In genomic region chr7:137992042-137992737, GRCh38 we compare ENCODE assay signal across 9 cellular contexts. TPM values are rescaled to one million over a fixed set of nuclear protein-coding genes. Genes with fewer than 3 reads are reported as not detected.
A peak's percentile ranks its signal among the peaks of the same experiment; 100 is the strongest.
DNase-seq lines count a peak whose midpoint lies in the region; ATAC-seq, FAIRE-seq and TF ChIP-seq lines count a peak whose summit lies in the region.
"Had no signal": no experiment of that assay in that cellular context is flagged by ENCODE, and none has a peak within 500 bp of the region (broad histone marks: within the 10 kb centered on the region; RNA-seq: fewer than 3 reads in every experiment).

No MANE protein-coding gene starts in this region.

- H3K27me3 ChIP-seq in OCI-LY3 (ENCODE audit: low read depth, low read length) (no peaks in the 10 kb centered on the region), endothelial cell of umbilical vein (ENCODE audit: control insufficient read depth in 2 of 2, insufficient read depth in 2 of 2, low read length in 2 of 2) (no peaks in the 10 kb centered on the region)

- H3K9me1 ChIP-seq in endothelial cell of umbilical vein (replicated peaks; ENCODE audit: control insufficient read depth, extremely low read depth, insufficient read depth, low read length), result no peaks in the 10 kb centered on the region

- no peaks in the 10 kb centered on the region for H3K9me3 ChIP-seq in OCI-LY3 (ENCODE audit: insufficient read depth, low read length)
- no peaks in the 10 kb centered on the region for H3K9me3 ChIP-seq in endothelial cell of umbilical vein (replicated peaks; ENCODE audit: control insufficient read depth, insufficient read depth, low read length)

- H3K27ac ChIP-seq in OCI-LY3 (ENCODE audit: low read length) (peak overlapping the region; percentile 63), endothelial cell of umbilical vein (ENCODE audit: insufficient read depth, low read depth, low read length) (peak overlapping the region; percentile 92)

- H3K27ac Mint-ChIP-seq in nephron progenitor cell, result peak overlapping the region; percentile 44

- ATAC-seq in HG02970 (IDR thresholded peaks at IDR 0.05; ENCODE audit: low FRiP score, unreplicated experiment) (no peak), HG03432 (IDR thresholded peaks at IDR 0.05; ENCODE audit: unreplicated experiment) (no peak)

- intact Hi-C loops in endothelial cell of umbilical vein (cut with micrococcal nuclease), result no loop called here

- DNase-seq in AG10803 (ENCODE audit: low read depth) (peak; percentile 75), endothelial cell of umbilical vein (ENCODE audit: low read depth, low spot score) (peak; percentile 97), nephron progenitor cell (no peak), foreskin melanocyte (no peak)
- DNase-seq in activated CD4-positive, CD25-positive, alpha-beta regulatory T cell (lab: John Stamatoyannopoulos, UW), result no peak
- DNase-seq: COR-L47 had no signal

- H4K20me1 ChIP-seq in OCI-LY3 (ENCODE audit: insufficient read depth, low read length) (peaks cover 56% of the 10 kb centered on the region), endothelial cell of umbilical vein (replicated peaks; ENCODE audit: control insufficient read depth, extremely low read depth, insufficient read depth, low read length) (no peaks in the 10 kb centered on the region)

- H3K36me3 Mint-ChIP-seq in nephron progenitor cell (ENCODE audit: low read depth), result peaks cover 34% of the 10 kb centered on the region

- TF ChIP-seq POLR2A in endothelial cell of umbilical vein (IDR thresholded peaks at IDR 0.05; ENCODE audit: low read depth, low read length), result peak; percentile 31

- dilution Hi-C loops in endothelial cell of umbilical vein (cut with MboI; ENCODE audit: extremely low pct_ligation_motif_present, low sequenced_read_pairs), result no loop called here

- POLR2A ChIA-PET in endothelial cell of umbilical vein (lab: Charles Lee), result interaction anchor here (0.6 to 3.6 kb wide), 4 partner anchors 14 to 25 kb away, joined by 3 to 24 read pairs (median 4); no protein-coding TSS in a partner anchor

- peak overlapping the region; percentile 4; the same call in 1 of the 2 replicates for H3K9ac ChIP-seq in OCI-LY3 (ENCODE audit: low read length)
- H3K9ac ChIP-seq in endothelial cell of umbilical vein (replicated peaks; ENCODE audit: extremely low read depth, insufficient read depth, low read length), result peak overlapping the region; percentile 51

- peak; percentile 77 for FAIRE-seq in endothelial cell of umbilical vein (lab: Jason Lieb, UNC)

- no peak overlapping the region for H3K4me3 Mint-ChIP-seq in nephron progenitor cell

- H3K4me3 ChIP-seq in AG10803 (ENCODE audit: low read length) (peak overlapping the region; percentile 25), OCI-LY3 (ENCODE audit: low read length) (peak overlapping the region; percentile 43), endothelial cell of umbilical vein (replicated peaks in 1 of 3; ENCODE audit: insufficient read depth in 1 of 3, low read depth in 1 of 3, low read length in 3 of 3) (no peak overlapping the region)

- TF ChIP-seq CTCF in AG10803 (conservative IDR thresholded peaks at IDR 0.05; ENCODE audit: low read length), result no peak
- no peak for TF ChIP-seq CTCF in OCI-LY3 (IDR thresholded peaks at IDR 0.05; ENCODE audit: low read depth, low read length)
- no peak for TF ChIP-seq CTCF in endothelial cell of umbilical vein (IDR thresholded peaks at IDR 0.05; ENCODE audit: extremely low read depth in 1 of 2, insufficient read depth in 1 of 2, low read depth in 1 of 2, low read length in 2 of 2)
- no peak for TF ChIP-seq CTCF in nephron progenitor cell (IDR thresholded peaks at IDR 0.05)

- H3K27me3 Mint-ChIP-seq in nephron progenitor cell (ENCODE audit: low read depth, poor library complexity), result peaks cover 3% of the 10 kb centered on the region

- H3K9me3 Mint-ChIP-seq in nephron progenitor cell, result peaks cover 5% of the 10 kb centered on the region

- H3K79me2 ChIP-seq in OCI-LY3 (ENCODE audit: low read length) (peaks cover 100% of the 10 kb centered on the region), endothelial cell of umbilical vein (ENCODE audit: control insufficient read depth, insufficient read depth, low read length) (peaks cover 67% of the 10 kb centered on the region)

- H2AFZ ChIP-seq in OCI-LY3 (ENCODE audit: low read depth, low read length), result no peak overlapping the region
- no peak overlapping the region for H2AFZ ChIP-seq in endothelial cell of umbilical vein (ENCODE audit: low read depth, low read length)

- H3K4me1 ChIP-seq in OCI-LY3 (ENCODE audit: low read length) (peaks cover 90% of the 10 kb centered on the region), endothelial cell of umbilical vein (ENCODE audit: control insufficient read depth, extremely low read depth, insufficient read depth, low read length) (peaks cover 80% of the 10 kb centered on the region)

- H3K36me3 ChIP-seq in OCI-LY3 (replicated peaks; ENCODE audit: low read depth, low read length) (peaks cover 38% of the 10 kb centered on the region), endothelial cell of umbilical vein (ENCODE audit: control insufficient read depth in 2 of 2, extremely low read depth in 1 of 2, insufficient read depth in 2 of 2, low read length in 2 of 2) (no peaks in the 10 kb centered on the region)

- H3K4me2 ChIP-seq in OCI-LY3 (ENCODE audit: low read length), result peak overlapping the region; percentile 62
- peak overlapping the region; percentile 47 for H3K4me2 ChIP-seq in endothelial cell of umbilical vein (ENCODE audit: insufficient read depth, low read length)

- CTCF ChIA-PET in endothelial cell of umbilical vein (lab: Charles Lee), result interaction anchor here (0.9 to 3.9 kb wide), 11 partner anchors 8 to 88 kb away, joined by 3 to 42 read pairs (median 4); partner anchors contain the start of gene CREB3L2

- TSS peak; percentile 36 for BruUV-seq in endothelial cell of umbilical vein (replicated peaks; lab: Mats Ljungman, UMichigan)

- peaks cover 29% of the 10 kb centered on the region for H3K4me1 Mint-ChIP-seq in nephron progenitor cell

TF ChIP-seq in endothelial cell of umbilical vein, 7 proteins besides CTCF, POLR2A, EP300 and RAD21:
- TF ChIP-seq EZH2 (IDR thresholded peaks at IDR 0.05; ENCODE audit: borderline replicate concordance, low read depth, low read length, severe bottlenecking) (no peak), POLR2AphosphoS5 (IDR thresholded peaks at IDR 0.05; ENCODE audit: insufficient read depth, low read depth, low read length) (peak; percentile 39), FOS (IDR thresholded peaks at IDR 0.05; ENCODE audit: borderline replicate concordance, insufficient read depth, low read length) (peak; percentile 68), JUN (IDR thresholded peaks at IDR 0.05; ENCODE audit: borderline replicate concordance, insufficient read depth, insufficient read length, low read depth) (peak; percentile 50), MYC (IDR thresholded peaks at IDR 0.05; ENCODE audit: low read depth, low read length) (no peak), GATA2 (IDR thresholded peaks at IDR 0.05; ENCODE audit: insufficient read depth, insufficient read length, low read depth, low read length) (peak; percentile 79)
- TF ChIP-seq, protein P1, sequence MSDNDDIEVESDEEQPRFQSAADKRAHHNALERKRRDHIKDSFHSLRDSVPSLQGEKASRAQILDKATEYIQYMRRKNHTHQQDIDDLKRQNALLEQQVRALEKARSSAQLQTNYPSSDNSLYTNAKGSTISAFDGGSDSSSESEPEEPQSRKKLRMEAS (IDR thresholded peaks at IDR 0.05; ENCODE audit: insufficient read depth, insufficient read length), result no peak

RNA-seq across cellular contexts. Expression of gene CREB3L2, which starts 9.7 kb away (rescaled TPM):
- total RNA-seq in endothelial cell of umbilical vein, result 89.5 and 93.4 TPM in 2 replicates
- polyA plus RNA-seq in endothelial cell of umbilical vein, result 29.6 and 32.1 TPM in 2 replicates
- 33.1 and 33.4 TPM in 2 replicates for polyA plus RNA-seq in endothelial cell of umbilical vein (2011; cell fraction: cytosol; rRNA removed)
- polyA plus RNA-seq in endothelial cell of umbilical vein (2011; cell fraction: nucleus; rRNA removed), result 36.1 and 37.2 TPM in 2 replicates
- polyA plus RNA-seq in endothelial cell of umbilical vein (2012), result 26.6 and 30.7 TPM in 2 replicates
- polyA minus RNA-seq in endothelial cell of umbilical vein, result 79.8 and 96.8 TPM in 2 replicates
- 14.5 TPM for polyA minus RNA-seq in endothelial cell of umbilical vein (2011; cell fraction: cytosol; rRNA and poly(A)+ RNA removed)
- polyA minus RNA-seq in endothelial cell of umbilical vein (2011; cell fraction: nucleus; rRNA and poly(A)+ RNA removed), result 110 and 141 TPM in 2 replicates

Comparison
In these comparisons a context has a peak if more than half of its experiments do, and no peak if none do; other contexts are left out.
1. DNase-seq: peak in AG10803 (single experiment) and endothelial cell of umbilical vein (single experiment); none in nephron progenitor cell (single experiment), activated CD4-positive, CD25-positive, alpha-beta regulatory T cell (0 of 4) and foreskin melanocyte (single experiment).
2. H3K4me3 ChIP-seq: peak in AG10803 (single experiment) and OCI-LY3 (single experiment); none in endothelial cell of umbilical vein (0 of 3).